ENCODE assay signal across 2 cellular contexts in genomic region chr12:45315462-45315861, GRCh38.
TF ChIP-seq lines count a peak whose summit lies in the region.

No MANE protein-coding gene starts in this region.

TF ChIP-seq in GM12878, 131 proteins besides CTCF, POLR2A, EP300 and RAD21 (continued from another document):
- no peak for TF ChIP-seq ZNF687 (IDR thresholded peaks at IDR 0.05)
- TF ChIP-seq CBX3 (IDR thresholded peaks at IDR 0.05; ENCODE audit: borderline replicate concordance, low read depth) = no peak
- TF ChIP-seq PAX8 (IDR thresholded peaks at IDR 0.05) = no peak

TF ChIP-seq in SK-N-SH treated with all-trans-retinoic acid at 6 μM for 48 hours, 23 proteins besides CTCF, POLR2A, EP300 and RAD21 (continued from another document):
- TF ChIP-seq ZNF565 (CRISPR knock-in tag; conservative IDR thresholded peaks at IDR 0.05; ENCODE audit: low read depth) = no peak
- no peak for TF ChIP-seq ZNF70 (CRISPR knock-in tag; IDR thresholded peaks at IDR 0.05)
- no peak for TF ChIP-seq ZC3H10 (CRISPR knock-in tag; IDR thresholded peaks at IDR 0.05)
- TF ChIP-seq BACH2 (CRISPR knock-in tag; IDR thresholded peaks at IDR 0.05; ENCODE audit: borderline replicate concordance) = no peak
- no peak for TF ChIP-seq PATZ1 (CRISPR knock-in tag; IDR thresholded peaks at IDR 0.05; ENCODE audit: borderline replicate concordance)
- TF ChIP-seq ZNF8 (CRISPR knock-in tag; IDR thresholded peaks at IDR 0.05) = no peak
